16 cellular contexts compared by ENCODE assay signal in the genomic region with DNA sequence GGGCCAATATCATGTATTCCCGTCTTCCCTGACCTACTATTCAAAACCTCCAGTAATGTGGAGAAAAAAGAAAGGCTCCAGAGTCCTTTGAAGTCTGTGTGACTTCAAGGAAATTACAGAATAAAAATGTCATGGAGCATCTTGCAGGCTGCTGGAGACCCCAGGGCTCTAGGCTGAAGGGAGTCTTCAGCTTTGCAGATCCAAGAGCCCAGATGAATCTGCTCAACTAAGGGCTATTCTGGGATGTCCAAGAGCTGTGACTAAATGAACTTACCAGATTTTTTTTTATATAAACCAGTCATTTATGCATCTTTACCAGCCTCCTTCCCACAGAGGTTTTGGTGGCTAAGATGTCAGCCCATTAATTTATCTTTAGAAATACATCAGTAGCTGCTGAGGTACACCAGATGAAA.
DNase-seq lines count a peak whose midpoint lies in the region; ATAC-seq, FAIRE-seq and TF ChIP-seq lines count a peak whose summit lies in the region.
"Had no signal": no experiment of that assay in that cellular context is flagged by ENCODE, and none has a peak within 500 bp of the region (broad histone marks: within the 10 kb centered on the region; RNA-seq: fewer than 3 reads in every experiment).

No MANE protein-coding gene starts in this region.

- no peak for TF ChIP-seq RAD21 in HCT116 (IDR thresholded peaks at IDR 0.05; ENCODE audit: low read depth)

- H3K4ac ChIP-seq in mesenchymal stem cell (ENCODE audit: low read depth in 1 of 2, low read length in 2 of 2): no peak overlapping the region

- peak overlapping the region; percentile 66 for H2BK5ac ChIP-seq in mesenchymal stem cell (ENCODE audit: low read depth, low read length, poor library complexity, severe bottlenecking)

- ATAC-seq in HCT116: peak; percentile 55
- ATAC-seq: gastrocnemius medialis, sciatic nerve had no signal

- H3K27me3 Mint-ChIP-seq in astrocyte (ENCODE audit: low read depth, unreplicated experiment) (no peaks in the 10 kb centered on the region), progenitor cell of endocrine pancreas (no peaks in the 10 kb centered on the region)
- H3K27me3 Mint-ChIP-seq: activated naive CD8-positive, alpha-beta T cell had no signal

- H2AFZ ChIP-seq in ACC112 (ENCODE audit: low read length, unreplicated experiment) (no peak overlapping the region), HCT116 (ENCODE audit: low read depth, low read length, poor library complexity, severe bottlenecking) (peak overlapping the region; percentile 28), astrocyte (ENCODE audit: low read depth, low read length) (no peak overlapping the region), mesenchymal stem cell (ENCODE audit: low read depth, low read length) (no peak overlapping the region)

- no peak overlapping the region for H4K91ac ChIP-seq in mesenchymal stem cell (ENCODE audit: low read length)

- H2BK12ac ChIP-seq in mesenchymal stem cell (ENCODE audit: low read length in 2 of 2): no peak overlapping the region

- WGBS in mesenchymal stem cell: no CpG with 5 or more reads among the region's 1 CpG

- no peak overlapping the region for H3K4me3 Mint-ChIP-seq in astrocyte (ENCODE audit: unreplicated experiment)
- H3K4me3 Mint-ChIP-seq in progenitor cell of endocrine pancreas (ENCODE audit: low read depth): no peak overlapping the region
- H3K4me3 Mint-ChIP-seq: activated naive CD8-positive, alpha-beta T cell had no signal

- H3K4me2 ChIP-seq in HCT116 (ENCODE audit: low read length) (peak overlapping the region; percentile 49), astrocyte (ENCODE audit: low read length) (peak overlapping the region; percentile 76), mesenchymal stem cell (ENCODE audit: low read length, poor library complexity, severe bottlenecking) (peak overlapping the region; percentile 35)
- H3K4me2 ChIP-seq: KMS-11 had no signal

- TF ChIP-seq POLR2A in HCT116 (IDR thresholded peaks at IDR 0.05; ENCODE audit: borderline replicate concordance, extremely low read depth, insufficient read depth, insufficient read length): no peak
- no peak for TF ChIP-seq POLR2A in GM12892 (IDR thresholded peaks at IDR 0.05; ENCODE audit: low read depth, low read length)

- no peak overlapping the region for H3K18ac ChIP-seq in mesenchymal stem cell (ENCODE audit: low read depth in 1 of 2, low read length in 2 of 2)

- DNase-seq in HCT116 (ENCODE audit: low read depth, low spot score) (no peak), astrocyte (ENCODE audit: low read depth) (peak; percentile 85), mesenchymal stem cell (peak; percentile 35), HPDE6-E6E7 (ENCODE audit: extremely low spot score) (no peak), GM12892 (ENCODE audit: insufficient read length) (no peak), progenitor cell of endocrine pancreas (ENCODE audit: low spot score, unreplicated experiment) (no peak), NCI-H226 (no peak)
- DNase-seq: activated CD4-positive, alpha-beta T cell treated with anti-CD3 and anti-CD28 coated beads, Interleukin-2, amount 50 U/mL, for 1 hour; gastrocnemius medialis; stimulated activated CD4-positive, alpha-beta T cell treated with anti-CD3 and anti-CD28 coated beads, Interleukin-2, amount 100 ng/mL, for 48 hours; thyroid gland had no signal

- H2BK15ac ChIP-seq in mesenchymal stem cell (ENCODE audit: low read depth, poor library complexity, severe bottlenecking): no peak overlapping the region

- no peak overlapping the region for H3K14ac ChIP-seq in mesenchymal stem cell (ENCODE audit: low read length in 2 of 2)

- H3K4me3 ChIP-seq in ACC112 (ENCODE audit: low read depth, low read length): peak overlapping the region; percentile 16
- no peak overlapping the region for H3K4me3 ChIP-seq in HCT116 (replicated peaks in 1 of 2; ENCODE audit: low read depth in 1 of 2, low read length in 2 of 2)
- H3K4me3 ChIP-seq in astrocyte (ENCODE audit: insufficient read depth, low read depth, low read length): no peak overlapping the region
- no peak overlapping the region for H3K4me3 ChIP-seq in mesenchymal stem cell (ENCODE audit: insufficient read depth in 1 of 2, low read depth in 1 of 2, low read length in 2 of 2)
- H3K4me3 ChIP-seq: gastrocnemius medialis, thyroid gland had no signal

- peak overlapping the region; percentile 36 for H2AK5ac ChIP-seq in mesenchymal stem cell (ENCODE audit: low read length, severe bottlenecking)

- intact Hi-C loops in HCT116 (cut with micrococcal nuclease): no loop called here

- no peak overlapping the region for H2BK120ac ChIP-seq in mesenchymal stem cell (ENCODE audit: low read depth, low read length)

- no peak overlapping the region for H3K23ac ChIP-seq in mesenchymal stem cell (ENCODE audit: low read length in 2 of 2)

- CTCF ChIA-PET in HCT116 (lab: Charles Lee): no interaction called here

- no peaks in the 10 kb centered on the region for H3K27me3 ChIP-seq in ACC112 (ENCODE audit: insufficient read depth, low read length)
- no peaks in the 10 kb centered on the region for H3K27me3 ChIP-seq in HCT116 (ENCODE audit: insufficient read depth, low read length)
- H3K27me3 ChIP-seq in astrocyte (ENCODE audit: insufficient read depth, low read length): no peaks in the 10 kb centered on the region
- H3K27me3 ChIP-seq in mesenchymal stem cell (ENCODE audit: control insufficient read depth in 1 of 2, insufficient read depth in 1 of 2, low read length in 2 of 2): no peaks in the 10 kb centered on the region
- H3K27me3 ChIP-seq: gastrocnemius medialis, thyroid gland had no signal

- H3K9ac ChIP-seq in HCT116 (ENCODE audit: low read length): no peak overlapping the region
- peak overlapping the region; percentile 46 for H3K9ac ChIP-seq in astrocyte (ENCODE audit: low read length)
- H3K9ac ChIP-seq in mesenchymal stem cell (ENCODE audit: low read length): peak overlapping the region; percentile 49
- H3K9ac ChIP-seq: KMS-11 had no signal

- no peaks in the 10 kb centered on the region for H3K36me3 ChIP-seq in ACC112 (ENCODE audit: insufficient read depth, low read length)
- no peaks in the 10 kb centered on the region for H3K36me3 ChIP-seq in HCT116 (ENCODE audit: control insufficient read depth in 1 of 2, insufficient read depth in 2 of 2, low read length in 2 of 2)
- no peaks in the 10 kb centered on the region for H3K36me3 ChIP-seq in astrocyte (ENCODE audit: insufficient read depth, low read length)
- H3K36me3 ChIP-seq in mesenchymal stem cell (ENCODE audit: control insufficient read depth in 1 of 2, insufficient read depth in 2 of 2, low read depth in 1 of 2, low read length in 2 of 2): no peaks in the 10 kb centered on the region
- H3K36me3 ChIP-seq: gastrocnemius medialis, thyroid gland had no signal

- POLR2A ChIA-PET in HCT116 (lab: Charles Lee): no interaction called here

- peaks cover 26% of the 10 kb centered on the region for H3K4me1 Mint-ChIP-seq in astrocyte (ENCODE audit: low read depth, unreplicated experiment)
- H3K4me1 Mint-ChIP-seq in progenitor cell of endocrine pancreas (ENCODE audit: low read depth): peaks cover 4% of the 10 kb centered on the region

- H4K20me1 ChIP-seq in HCT116 (ENCODE audit: insufficient read depth) (no peaks in the 10 kb centered on the region), astrocyte (ENCODE audit: insufficient read depth, low read length) (no peaks in the 10 kb centered on the region)

- H3K9me2 ChIP-seq in HCT116 (ENCODE audit: insufficient read depth): 0 out of 2 replicates have a peak, but pooled peaks cover 3% of the 10 kb centered on the region

- RAD21 ChIA-PET in HCT116 (lab: Charles Lee; ENCODE audit: low non-redundant PET in 1 of 2, low total read pairs in 2 of 2, uncharacterized antibody in 2 of 2, unreplicated experiment in 2 of 2): no interaction called here

- H3K79me2 ChIP-seq in ACC112 (ENCODE audit: control insufficient read depth, insufficient read depth, low read length, unreplicated experiment) (no peaks in the 10 kb centered on the region), HCT116 (ENCODE audit: insufficient read depth, low read length) (no peaks in the 10 kb centered on the region), astrocyte (ENCODE audit: insufficient read depth, low read length) (no peaks in the 10 kb centered on the region)

- peaks cover 2% of the 10 kb centered on the region for H3K79me1 ChIP-seq in mesenchymal stem cell (replicated peaks; ENCODE audit: low read length, poor library complexity, severe bottlenecking)

- H3K27ac ChIP-seq in ACC112 (ENCODE audit: low read depth, low read length) (peak overlapping the region; percentile 85), HCT116 (ENCODE audit: low read depth, low read length) (no peak overlapping the region), astrocyte (ENCODE audit: low read depth, low read length) (peak overlapping the region; percentile 71), mesenchymal stem cell (ENCODE audit: low read length, poor library complexity, severe bottlenecking) (peak overlapping the region; percentile 86)
- H3K27ac ChIP-seq: gastrocnemius medialis, KMS-11, thyroid gland had no signal

- H3K9me3 Mint-ChIP-seq in astrocyte (ENCODE audit: unreplicated experiment) (no peaks in the 10 kb centered on the region), progenitor cell of endocrine pancreas (ENCODE audit: low read depth) (peaks cover 5% of the 10 kb centered on the region)

- peak overlapping the region; percentile 84 for H3K27ac Mint-ChIP-seq in astrocyte (ENCODE audit: unreplicated experiment)
- H3K27ac Mint-ChIP-seq in progenitor cell of endocrine pancreas: no peak overlapping the region
- H3K27ac Mint-ChIP-seq: activated naive CD8-positive, alpha-beta T cell had no signal

- FAIRE-seq in astrocyte (lab: Jason Lieb, UNC) (no peak), GM12892 (lab: Jason Lieb, UNC) (no peak)
- FAIRE-seq: TTC549 had no signal

- H4K8ac ChIP-seq in mesenchymal stem cell (ENCODE audit: low read length): no peak overlapping the region

- no TSS peak for BruUV-seq in HCT116 (replicated peaks; lab: Mats Ljungman, UMichigan)

- TF ChIP-seq CTCF in HCT116 (IDR thresholded peaks at IDR 0.05 in 2 of 3, conservative IDR thresholded peaks at IDR 0.05 in 1 of 3; ENCODE audit: borderline replicate concordance in 1 of 3, insufficient read depth in 1 of 3, low read depth in 2 of 3, low read length in 2 of 3) (no peak), astrocyte (IDR thresholded peaks at IDR 0.05; ENCODE audit: insufficient read depth, low read depth, low read length) (no peak), progenitor cell of endocrine pancreas (IDR thresholded peaks at IDR 0.05; ENCODE audit: unreplicated experiment) (no peak)

- H3K36me3 Mint-ChIP-seq in astrocyte (ENCODE audit: low read depth, unreplicated experiment) (no peaks in the 10 kb centered on the region), progenitor cell of endocrine pancreas (ENCODE audit: insufficient read depth) (no peaks in the 10 kb centered on the region)
- H3K36me3 Mint-ChIP-seq: activated naive CD8-positive, alpha-beta T cell had no signal

- H3K9me3 ChIP-seq in HCT116 (ENCODE audit: control insufficient read depth in 1 of 2, insufficient read depth in 1 of 2, low read depth in 1 of 2, low read length in 2 of 2): no peaks in the 10 kb centered on the region
- no peaks in the 10 kb centered on the region for H3K9me3 ChIP-seq in astrocyte (ENCODE audit: insufficient read depth, low read depth, low read length)
- no peaks in the 10 kb centered on the region for H3K9me3 ChIP-seq in mesenchymal stem cell (ENCODE audit: control insufficient read depth, low read length)
- H3K9me3 ChIP-seq: gastrocnemius medialis, thyroid gland had no signal

- peaks cover 40% of the 10 kb centered on the region for H3K4me1 ChIP-seq in ACC112 (ENCODE audit: control insufficient read depth, insufficient read depth, low read length, unreplicated experiment)
- peaks cover 8 to 17% of the 10 kb centered on the region in 2 experiments; a peak in 3 of 4 replicates for H3K4me1 ChIP-seq in HCT116 (ENCODE audit: control insufficient read depth in 1 of 2, insufficient read depth in 2 of 2, low read length in 2 of 2)
- peaks cover 16% of the 10 kb centered on the region for H3K4me1 ChIP-seq in astrocyte (ENCODE audit: insufficient read depth, low read length)
- no peaks in the 10 kb centered on the region for H3K4me1 ChIP-seq in mesenchymal stem cell (ENCODE audit: control insufficient read depth, insufficient read depth, low read depth, low read length)
- H3K4me1 ChIP-seq: gastrocnemius medialis, thyroid gland had no signal

Comparison
In these comparisons a context has a peak if more than half of its experiments do, and no peak if none do; other contexts are left out.
1. DNase-seq: peak in astrocyte (single experiment) and mesenchymal stem cell (single experiment); none in HCT116 (single experiment), HPDE6-E6E7 (single experiment), GM12892 (single experiment), progenitor cell of endocrine pancreas (single experiment) and NCI-H226 (single experiment).
2. Peak in every context shown above with its lines, with median percentiles within 50 percentile points of each other: H3K4me2 ChIP-seq.